ENCODE assay signal across 8 cellular contexts in the genomic region with DNA sequence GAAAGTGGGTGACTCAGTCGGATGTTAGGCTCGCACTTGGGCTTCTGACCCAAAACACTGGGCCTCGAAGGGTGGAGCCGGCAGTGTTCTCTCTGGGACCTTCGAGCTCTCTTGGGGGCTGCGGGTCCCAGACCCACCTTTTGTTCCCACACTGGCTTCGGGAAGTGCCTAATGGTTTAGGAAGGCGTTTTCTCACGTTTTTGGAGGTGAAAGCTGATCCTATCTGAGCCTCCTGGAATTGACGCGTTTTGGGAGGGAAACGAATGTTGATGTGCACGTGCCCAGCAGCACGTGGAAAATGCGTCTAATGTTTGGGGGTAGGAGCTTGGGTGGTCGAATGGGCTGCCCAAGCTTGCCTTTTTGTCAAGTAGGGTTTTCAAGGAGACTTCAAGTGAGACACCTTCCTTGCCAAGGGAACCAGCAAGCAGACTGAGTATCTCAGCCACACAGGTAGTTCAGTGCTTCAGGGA. TPM values are rescaled to one million over a fixed set of nuclear protein-coding genes. Genes with fewer than 3 reads are reported as not detected.
DNase-seq lines count a peak whose midpoint lies in the region; ATAC-seq and TF ChIP-seq lines count a peak whose summit lies in the region.

No MANE protein-coding gene starts in this region.

- H3K4me2 ChIP-seq in H9 (ENCODE audit: insufficient read depth, insufficient read length, low read length): peak overlapping the region; percentile 92

- H3K56ac ChIP-seq in H9 (ENCODE audit: insufficient read length, low read depth, low read length): no peak overlapping the region

- no peak overlapping the region for H4K8ac ChIP-seq in H9 (replicated peaks; ENCODE audit: insufficient read length, low read depth, low read length)

- H3T11ph ChIP-seq in H9 (ENCODE audit: low read length): no peak overlapping the region

- no peak overlapping the region for H2BK20ac ChIP-seq in H9 (ENCODE audit: low read depth, low read length, poor library complexity, severe bottlenecking)

- H3K9me3 ChIP-seq in H9 (ENCODE audit: control insufficient read depth, low read depth, low read length): no peaks in the 10 kb centered on the region
- H3K9me3 ChIP-seq in iPS-18c (ENCODE audit: control insufficient read depth, insufficient read depth, low read length): peaks cover 2% of the 10 kb centered on the region

- H2AFZ ChIP-seq in H9 (ENCODE audit: low read length): no peak overlapping the region

- peaks cover 10% of the 10 kb centered on the region for H3K23me2 ChIP-seq in H9 (ENCODE audit: insufficient read length, low read depth, low read length, poor library complexity, severe bottlenecking)

- H3K4ac ChIP-seq in H9 (ENCODE audit: low read depth, low read length): no peak overlapping the region

- no peak overlapping the region for H2BK120ac ChIP-seq in H9 (ENCODE audit: low read depth, low read length, poor library complexity, severe bottlenecking)

- WGBS in H9 (ENCODE audit: extremely low coverage, insufficient read length, low lambda C conversion rate): no CpG with 5 or more reads among the region's 16 CpGs

- DNase-seq in AG04449 (ENCODE audit: low read depth, low spot score): peak; percentile 24
- no peak for DNase-seq in H9
- no peak for DNase-seq in activated naive CD8-positive, alpha-beta T cell treated with anti-CD3 and anti-CD28 coated beads for 36 hours
- no peak for DNase-seq in substantia nigra (lab: John Stamatoyannopoulos, UW)
- no peak for DNase-seq in HT-29 (ENCODE audit: low spot score)

- H3K23ac ChIP-seq in H9 (ENCODE audit: insufficient read length, low read depth, low read length): no peak overlapping the region

- no peaks in the 10 kb centered on the region for H3K4me1 ChIP-seq in H9 (ENCODE audit: insufficient read depth, low read length)

- H4K5ac ChIP-seq in H9 (ENCODE audit: insufficient read length, low read depth, low read length): no peak overlapping the region

- CTCF ChIA-PET in AG04449 (lab: Yijun Ruan, JAX): interaction anchor here (1.2 to 2.6 kb wide), 5 partner anchors 8 to 25 kb away, joined by 3 to 9 read pairs (median 3); no protein-coding TSS in a partner anchor

- peak overlapping the region; percentile 53 for H3K9ac ChIP-seq in H9 (ENCODE audit: extremely low read depth, insufficient read length, low read length)

- H3K79me1 ChIP-seq in H9 (ENCODE audit: insufficient read depth, low read depth, low read length, poor library complexity, severe bottlenecking): peaks cover 8% of the 10 kb centered on the region

- H3K27ac ChIP-seq in H9 (ENCODE audit: insufficient read length, low read depth, low read length): no peak overlapping the region
- H3K27ac ChIP-seq in substantia nigra (ENCODE audit: low read depth, low read length, poor library complexity, severe bottlenecking): peak overlapping the region; percentile 68

- H4K91ac ChIP-seq in H9 (ENCODE audit: insufficient read length, low read depth, low read length): no peak overlapping the region

- no peak for ATAC-seq in GM18520 (IDR thresholded peaks at IDR 0.05; ENCODE audit: unreplicated experiment)
- ATAC-seq in GM18868 (IDR thresholded peaks at IDR 0.05; ENCODE audit: unreplicated experiment): no peak

- TF ChIP-seq CTCF in AG04449 (IDR thresholded peaks at IDR 0.05; ENCODE audit: insufficient read depth, low read length, missing control alignments): no peak
- TF ChIP-seq CTCF in H9 (conservative IDR thresholded peaks at IDR 0.05): no peak

- H3K18ac ChIP-seq in H9 (ENCODE audit: insufficient read length, low read depth, low read length): no peak overlapping the region

- H4K20me1 ChIP-seq in H9 (ENCODE audit: control insufficient read depth, insufficient read depth, insufficient read length): no peaks in the 10 kb centered on the region

- peaks cover 22 to 49% (median 44%) of the 10 kb centered on the region in 3 experiments for H3K36me3 Mint-ChIP-seq in H9 (ENCODE audit: insufficient read depth in 1 of 3, low read depth in 3 of 3)
- peaks cover 27% of the 10 kb centered on the region for H3K36me3 Mint-ChIP-seq in activated naive CD8-positive, alpha-beta T cell treated with anti-CD3 and anti-CD28 coated beads for 36 hours

- no peaks in the 10 kb centered on the region for H3K27me3 ChIP-seq in H9 (ENCODE audit: insufficient read depth, low read length)

- H3K4me3 ChIP-seq in AG04449 (ENCODE audit: low read depth, low read length): peak overlapping the region; percentile 73
- H3K4me3 ChIP-seq in iPS-18c (ENCODE audit: insufficient read depth, low read depth, low read length): peak overlapping the region; percentile 92

- H3K79me2 ChIP-seq in H9 (ENCODE audit: insufficient read depth, low read length): peaks cover 11% of the 10 kb centered on the region; the same call in 1 of the 2 replicates

- H2BK5ac ChIP-seq in H9 (ENCODE audit: insufficient read length, low read length): no peak overlapping the region

- peaks cover 14 to 20% of the 10 kb centered on the region in 2 experiments for H3K4me1 Mint-ChIP-seq in H9
- peaks cover 23% of the 10 kb centered on the region for H3K4me1 Mint-ChIP-seq in activated naive CD8-positive, alpha-beta T cell treated with anti-CD3 and anti-CD28 coated beads for 36 hours

- peak overlapping the region; percentile 26 to 87 (median 77); a peak in 4 of 7 replicates for H3K27ac Mint-ChIP-seq in H9
- peak overlapping the region; percentile 83 for H3K27ac Mint-ChIP-seq in activated naive CD8-positive, alpha-beta T cell treated with anti-CD3 and anti-CD28 coated beads for 36 hours

- no peaks in the 10 kb centered on the region for H3K27me3 Mint-ChIP-seq in H9 (ENCODE audit: low read depth)
- no peaks in the 10 kb centered on the region for H3K27me3 Mint-ChIP-seq in activated naive CD8-positive, alpha-beta T cell treated with anti-CD3 and anti-CD28 coated beads for 36 hours

- no peak overlapping the region for H2BK12ac ChIP-seq in H9 (ENCODE audit: insufficient read length, low read depth, low read length)

- H2AK5ac ChIP-seq in H9 (ENCODE audit: insufficient read length, low read length): no peak overlapping the region

- no peaks in the 10 kb centered on the region for H3K9me3 Mint-ChIP-seq in H9
- H3K9me3 Mint-ChIP-seq in activated naive CD8-positive, alpha-beta T cell treated with anti-CD3 and anti-CD28 coated beads for 36 hours: no peaks in the 10 kb centered on the region

- H3K14ac ChIP-seq in H9 (ENCODE audit: insufficient read depth, low read length): no peak overlapping the region

- peak overlapping the region; percentile 86 to 89 for H3K4me3 Mint-ChIP-seq in H9
- H3K4me3 Mint-ChIP-seq in activated naive CD8-positive, alpha-beta T cell treated with anti-CD3 and anti-CD28 coated beads for 36 hours: peak overlapping the region; percentile 92

- H2BK15ac ChIP-seq in H9 (ENCODE audit: low read depth, low read length): no peak overlapping the region

- POLR2A ChIA-PET in AG04449 (lab: Yijun Ruan, JAX): interaction anchor here (1.1 to 3.6 kb wide), 9 partner anchors 9 to 181 kb away, joined by 3 to 26 read pairs (median 5); a partner anchor contains a TSS

RNA-seq across cellular contexts. Expression of a gene that starts 0.7 kb away (rescaled TPM):
- 99.3 and 106 TPM in 2 replicates for total RNA-seq in H9 (2021)
- total RNA-seq in activated naive CD8-positive, alpha-beta T cell treated with anti-CD3 and anti-CD28 coated beads for 36 hours: 100 to 1,000 TPM in 1 of 2 experiments, 10 to 100 TPM in 1; 99.3 to 107 TPM
- total RNA-seq in HT-29 (2014; rRNA removed; shearing (Covaris generic)): 177 and 183 TPM in 2 replicates

RNA-seq across cellular contexts. Expression of a gene that starts 0.9 kb away (rescaled TPM):
- total RNA-seq in H9 (2021): 55.4 and 58.6 TPM in 2 replicates
- total RNA-seq in activated naive CD8-positive, alpha-beta T cell treated with anti-CD3 and anti-CD28 coated beads for 36 hours: 10 to 100 TPM; 17.9 to 19.2 TPM
- total RNA-seq in HT-29 (2014; rRNA removed; shearing (Covaris generic)): 36.5 and 39.7 TPM in 2 replicates

RNA-seq across cellular contexts. Expression of a gene that starts 17.9 kb away (rescaled TPM):
- 57.5 and 60.8 TPM in 2 replicates for total RNA-seq in H9 (2021)
- total RNA-seq in activated naive CD8-positive, alpha-beta T cell treated with anti-CD3 and anti-CD28 coated beads for 36 hours: 10 to 100 TPM; 54.8 to 63.3 TPM
- 33.8 and 33.9 TPM in 2 replicates for total RNA-seq in HT-29 (2014; rRNA removed; shearing (Covaris generic))

RNA-seq across cellular contexts. Expression of a gene that starts 18.1 kb away (rescaled TPM):
- 20.2 and 25.0 TPM in 2 replicates for total RNA-seq in H9 (2021)
- total RNA-seq in activated naive CD8-positive, alpha-beta T cell treated with anti-CD3 and anti-CD28 coated beads for 36 hours: 10 to 100 TPM; 53.0 to 56.1 TPM
- 97.8 and 104 TPM in 2 replicates for total RNA-seq in HT-29 (2014; rRNA removed; shearing (Covaris generic))

RNA-seq across cellular contexts. Expression of a gene that starts 18.7 kb away (rescaled TPM):
- total RNA-seq in H9 (2021): 140 and 146 TPM in 2 replicates
- total RNA-seq in activated naive CD8-positive, alpha-beta T cell treated with anti-CD3 and anti-CD28 coated beads for 36 hours: 100 to 1,000 TPM; 211 to 227 TPM
- 72.5 and 88.4 TPM in 2 replicates for total RNA-seq in HT-29 (2014; rRNA removed; shearing (Covaris generic))
